Comparison of ENCODE assay signal across 8 cellular contexts in the genomic region with DNA sequence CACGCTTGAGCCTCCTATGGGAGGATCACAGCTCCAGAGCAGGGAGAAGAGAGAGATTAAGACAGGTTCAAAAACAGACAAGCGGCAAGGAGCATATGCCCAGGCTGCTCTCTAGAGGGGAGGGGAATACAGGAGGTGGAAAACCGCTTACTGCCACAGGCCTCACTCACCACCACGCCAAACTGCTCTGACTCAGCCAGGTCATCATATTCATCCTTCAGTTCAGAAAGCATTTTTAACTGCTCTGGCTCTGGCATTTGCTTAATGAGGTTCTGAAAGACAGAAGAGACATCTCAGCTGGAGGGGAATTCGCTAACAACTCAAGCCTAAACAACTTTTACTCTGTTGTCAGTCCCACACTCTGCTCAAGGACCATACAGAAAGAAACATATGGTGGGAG. TPM values are rescaled to one million over a fixed set of nuclear protein-coding genes. Genes with fewer than 3 reads are reported as not detected.
DNase-seq lines count a peak whose midpoint lies in the region; ATAC-seq and TF ChIP-seq lines count a peak whose summit lies in the region.

No MANE protein-coding gene starts in this region.

- peaks cover 0 to 68% (median 0%) of the 10 kb centered on the region in 3 donors for H3K36me3 ChIP-seq in Peyer's patch
- peaks cover 0 to 93% (median 12%) of the 10 kb centered on the region in 9 donors for H3K36me3 ChIP-seq in heart right ventricle
- peaks cover 32 to 54% (median 49%) of the 10 kb centered on the region in 3 donors for H3K36me3 ChIP-seq in tibial artery

- H3K4me1 Mint-ChIP-seq in T-helper 1 cell treated with Interleukin-12 subunit alpha and Interleukin-12 subunit beta and Interleukin-4 antibody, amounts not matched to agents 30 μg/mL and 1 μg/mL, for 36 hours (ENCODE audit: low read depth), result peaks cover 5% of the 10 kb centered on the region

- H3K27ac Mint-ChIP-seq in T-helper 1 cell treated with Interleukin-12 subunit alpha and Interleukin-12 subunit beta and Interleukin-4 antibody, amounts not matched to agents 30 μg/mL and 1 μg/mL, for 36 hours, result peak overlapping the region; percentile 5

- H3K27ac ChIP-seq in Peyer's patch (peak overlapping the region in 3 of 4 donors; percentile 11 to 39 (median 16)), heart right ventricle (peak overlapping the region; percentile 46 to 91 (median 86)), tibial artery (peak overlapping the region; percentile 49 to 71)

- H3K27me3 ChIP-seq in Peyer's patch (no peaks in the 10 kb centered on the region), heart right ventricle (no peaks in the 10 kb centered on the region), tibial artery (no peaks in the 10 kb centered on the region)

- WGBS in heart right ventricle, 2 donors, result 39 to 51% methylated on average over 5 of the region's 5 CpGs

- peaks cover 40% of the 10 kb centered on the region for H3K36me3 Mint-ChIP-seq in T-helper 1 cell treated with Interleukin-12 subunit alpha and Interleukin-12 subunit beta and Interleukin-4 antibody, amounts not matched to agents 30 μg/mL and 1 μg/mL, for 36 hours (ENCODE audit: low read depth)

- DNase-seq in T-helper 1 cell (no peak), Peyer's patch (no peak), heart right ventricle (peak; percentile 29 to 58), tibial artery (peak in 1 of 2 donors; percentile 49), DMS153 treated with DMSO at 0.1 percent for 48 hours (lab: John Stamatoyannopoulos, UW; ENCODE audit: unreplicated experiment) (no peak), AML-193 (lab: John Stamatoyannopoulos, UW) (no peak), middle frontal gyrus (ENCODE audit: extremely low spot score, low spot score) (no peak)

- no peak overlapping the region for H3K4me3 ChIP-seq in Peyer's patch
- H3K4me3 ChIP-seq in heart right ventricle, result no peak overlapping the region
- H3K4me3 ChIP-seq in tibial artery, result no peak overlapping the region

- H3K9me3 Mint-ChIP-seq in T-helper 1 cell treated with Interleukin-12 subunit alpha and Interleukin-12 subunit beta and Interleukin-4 antibody, amounts not matched to agents 30 μg/mL and 1 μg/mL, for 36 hours, result no peaks in the 10 kb centered on the region

- H3K4me1 ChIP-seq in Peyer's patch (peaks cover 0 to 19% (median 2%) of the 10 kb centered on the region in 4 donors), heart right ventricle (peaks cover 4 to 54% (median 45%) of the 10 kb centered on the region in 9 donors), tibial artery (peaks cover 0 to 34% (median 7%) of the 10 kb centered on the region in 4 donors)

- intact Hi-C loops in heart right ventricle (cut with DNase I) (loop anchor here in 6 of 10 donors (2.0 to 10.0 kb wide), 7 partner anchors 26 to 117 kb away; a partner anchor contains a TSS), tibial artery (cut with DNase I; ENCODE audit: low total_unique reads) (no loop called here)

- peak; percentile 44 to 86 (median 66) for ATAC-seq in heart right ventricle

- H3K27me3 Mint-ChIP-seq in T-helper 1 cell treated with Interleukin-12 subunit alpha and Interleukin-12 subunit beta and Interleukin-4 antibody, amounts not matched to agents 30 μg/mL and 1 μg/mL, for 36 hours (ENCODE audit: low read depth), result no peaks in the 10 kb centered on the region

- H3K4me3 Mint-ChIP-seq in T-helper 1 cell treated with Interleukin-12 subunit alpha and Interleukin-12 subunit beta and Interleukin-4 antibody, amounts not matched to agents 30 μg/mL and 1 μg/mL, for 36 hours, result no peak overlapping the region

- TF ChIP-seq POLR2A in Peyer's patch (IDR thresholded peaks at IDR 0.05), result no peak

- TF ChIP-seq CTCF in Peyer's patch (IDR thresholded peaks at IDR 0.05) (no peak), heart right ventricle (IDR thresholded peaks at IDR 0.05) (no peak), tibial artery (IDR thresholded peaks at IDR 0.05) (no peak)

- H3K9me3 ChIP-seq in Peyer's patch (no peaks in the 10 kb centered on the region), heart right ventricle (no peaks in the 10 kb centered on the region), tibial artery (no peaks in the 10 kb centered on the region)

RNA-seq across cellular contexts. Expression of a gene that starts 40.1 kb away (rescaled TPM):
- total RNA-seq in Peyer's patch (1 to 10 TPM in 1 of 4 donors, under 1 TPM in 2, not detected in 1; 0.67 to 1.4 (median 0.95) TPM), heart right ventricle (1 to 10 TPM; 2.2 to 4.9 (median 3.3) TPM)
- 10 to 100 TPM in 1 of 2 donors, under 1 TPM in 1; 0.38 to 10.2 TPM for polyA plus RNA-seq in heart right ventricle

RNA-seq across cellular contexts. Expression of a gene that starts 44.2 kb away (rescaled TPM):
- total RNA-seq in Peyer's patch (10 to 100 TPM in 1 of 4 donors, 1 to 10 TPM in 3; 1.7 to 11.3 (median 5.3) TPM), heart right ventricle (1 to 10 TPM; 1.7 to 4.3 (median 3.1) TPM)
- 1 to 10 TPM in 1 of 2 donors, under 1 TPM in 1; 0.12 to 5.0 TPM for polyA plus RNA-seq in heart right ventricle

RNA-seq across cellular contexts. Expression of a gene that starts 53.2 kb away (rescaled TPM):
- total RNA-seq in Peyer's patch (10 to 100 TPM; 10.2 to 29.7 (median 16.7) TPM), heart right ventricle (10 to 100 TPM; 12.8 to 19.5 (median 15.9) TPM)
- 10 to 100 TPM; 43.4 to 48.6 TPM for polyA plus RNA-seq in heart right ventricle

Comparison
In these comparisons a context has a peak if more than half of its experiments do, and no peak if none do; other contexts are left out.
1. DNase-seq: peak in heart right ventricle (2 of 2); none in T-helper 1 cell (0 of 5), Peyer's patch (0 of 3), DMS153 treated with DMSO at 0.1 percent for 48 hours (single experiment), AML-193 (0 of 2) and middle frontal gyrus (single experiment).
2. H3K27ac ChIP-seq: peak in every context shown above with its lines; median percentile 86 in heart right ventricle; 60 in tibial artery; 16 in Peyer's patch.